Comparison of ENCODE assay signal across 8 cellular contexts in genomic region chr2:239259603-239260298, GRCh38.
DNase-seq lines count a peak whose midpoint lies in the region; ATAC-seq and TF ChIP-seq lines count a peak whose summit lies in the region.

No MANE protein-coding gene starts in this region.

- H3K27ac Mint-ChIP-seq in activated naive CD4-positive, alpha-beta T cell treated with anti-CD3 and anti-CD28 coated beads, Interleukin-2, amount 50 U/mL, for 72 hours: peak overlapping the region; percentile 65 to 92
- no peak overlapping the region for H3K27ac Mint-ChIP-seq in Calu3 (ENCODE audit: unreplicated experiment)

- no TSS peak for BruUV-seq in Calu3 (replicated peaks; lab: Mats Ljungman, UMichigan)

- ATAC-seq in GM19043 (IDR thresholded peaks at IDR 0.05; ENCODE audit: low read depth, unreplicated experiment) (peak; percentile 72), HG03196 (IDR thresholded peaks at IDR 0.05; ENCODE audit: unreplicated experiment) (peak; percentile 67)
- peak; percentile 67 to 76 for ATAC-seq in activated naive CD4-positive, alpha-beta T cell treated with anti-CD3 and anti-CD28 coated beads, Interleukin-2, amount 50 U/mL, for 72 hours

- H3K9me3 Mint-ChIP-seq in activated naive CD4-positive, alpha-beta T cell treated with anti-CD3 and anti-CD28 coated beads, Interleukin-2, amount 50 U/mL, for 72 hours: peaks cover 0 to 4% of the 10 kb centered on the region in 2 donors
- H3K9me3 Mint-ChIP-seq in Calu3 (ENCODE audit: low read depth, unreplicated experiment): peaks cover 6% of the 10 kb centered on the region

- no peak overlapping the region for H3K4me3 ChIP-seq in sigmoid colon
- H3K4me3 ChIP-seq in SJCRH30: no peak overlapping the region

- TF ChIP-seq CTCF in sigmoid colon (IDR thresholded peaks at IDR 0.05) (no peak), Calu3 (IDR thresholded peaks at IDR 0.05; ENCODE audit: unreplicated experiment) (no peak)

- no peak for DNase-seq in activated naive CD4-positive, alpha-beta T cell treated with anti-CD3 and anti-CD28 coated beads, Interleukin-2, amount 50 U/mL, for 72 hours (ENCODE audit: low spot score in 2 of 2)
- DNase-seq in sigmoid colon (peak; percentile 65), DMS53 (lab: John Stamatoyannopoulos, UW) (no peak), Calu3 (no peak), NCI-H187 (lab: John Stamatoyannopoulos, UW) (no peak), SJCRH30 (no peak)

- H3K9me3 ChIP-seq in sigmoid colon: no peaks in the 10 kb centered on the region
- no peaks in the 10 kb centered on the region for H3K9me3 ChIP-seq in SJCRH30 (replicated peaks)

- H3K27ac ChIP-seq in sigmoid colon (peak overlapping the region in 3 of 4 donors; percentile 66 to 84 (median 80)), SJCRH30 (no peak overlapping the region)

- H3K4me1 Mint-ChIP-seq in Calu3 (ENCODE audit: low read depth, unreplicated experiment): peaks cover 11% of the 10 kb centered on the region

- no peak overlapping the region for H3K4me3 Mint-ChIP-seq in Calu3 (ENCODE audit: low read depth, unreplicated experiment)

- H3K27me3 ChIP-seq in sigmoid colon (no peaks in the 10 kb centered on the region), SJCRH30 (no peaks in the 10 kb centered on the region)

- H3K36me3 ChIP-seq in sigmoid colon (no peaks in the 10 kb centered on the region), SJCRH30 (no peaks in the 10 kb centered on the region)

- no peak for TF ChIP-seq POLR2A in sigmoid colon (IDR thresholded peaks at IDR 0.05)

- H3K4me1 ChIP-seq in sigmoid colon (peaks cover 0 to 97% (median 92%) of the 10 kb centered on the region in 4 donors), SJCRH30 (peaks cover 15% of the 10 kb centered on the region)

- WGBS in sigmoid colon, 2 donors: 73 to 78% methylated on average over 18 of the region's 18 CpGs

- no peak for TF ChIP-seq EP300 in sigmoid colon (IDR thresholded peaks at IDR 0.05)

- peaks cover 0 to 13% of the 10 kb centered on the region in 2 donors for H3K36me3 Mint-ChIP-seq in activated naive CD4-positive, alpha-beta T cell treated with anti-CD3 and anti-CD28 coated beads, Interleukin-2, amount 50 U/mL, for 72 hours
- no peaks in the 10 kb centered on the region for H3K36me3 Mint-ChIP-seq in Calu3 (ENCODE audit: insufficient read depth, unreplicated experiment)

- intact Hi-C loops in sigmoid colon (cut with DNase I): no loop called here
- intact Hi-C loops in Calu3 (cut with micrococcal nuclease; ENCODE audit: unreplicated experiment): loop anchor here (10.0 kb wide), 1 partner anchor 135 kb away; no protein-coding TSS in a partner anchor

- H3K27me3 Mint-ChIP-seq in Calu3 (ENCODE audit: unreplicated experiment): no peaks in the 10 kb centered on the region

- CTCF ChIA-PET in Calu3 (lab: Charles Lee): interaction anchor here (1.2 kb wide), 1 partner anchor 8 kb away, joined by 3 read pairs; no protein-coding TSS in a partner anchor
